In the genomic region with DNA sequence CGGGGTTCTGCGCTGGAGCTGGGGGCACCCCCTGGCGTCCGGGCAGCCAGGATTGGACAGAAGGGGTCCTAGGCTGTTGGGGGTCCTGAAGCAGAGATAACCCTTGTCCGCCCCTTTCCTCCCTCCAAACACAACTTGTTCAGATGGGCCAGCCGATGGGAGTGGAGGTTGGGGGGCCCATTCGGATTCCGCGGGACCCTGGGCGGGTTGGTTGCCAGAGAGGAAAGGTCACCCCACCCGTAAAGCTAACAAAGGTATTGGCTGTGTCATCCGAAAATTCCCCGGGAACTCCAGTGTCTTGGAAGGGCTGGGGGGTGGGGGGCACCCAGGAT, we compare ENCODE assay signal across 8 cellular contexts. TPM values are rescaled to one million over a fixed set of nuclear protein-coding genes. Genes with fewer than 3 reads are reported as not detected.
DNase-seq lines count a peak whose midpoint lies in the region; ATAC-seq, FAIRE-seq and TF ChIP-seq lines count a peak whose summit lies in the region.

No MANE protein-coding gene starts in this region.

- H3K36me3 Mint-ChIP-seq in mesothelial cell of epicardium = no peaks in the 10 kb centered on the region

- H3K27me3 ChIP-seq in right atrium auricular region (no peaks in the 10 kb centered on the region), GM12878 (replicated peaks in 1 of 2; ENCODE audit: control insufficient read depth in 2 of 2, insufficient read depth in 2 of 2, low read length in 1 of 2) (peaks cover 2 to 9% of the 10 kb centered on the region in 2 experiments)

- H2AFZ ChIP-seq in GM12878 (ENCODE audit: control insufficient read depth, low read depth, low read length) = no peak overlapping the region

- POLR2A ChIA-PET in GM12878 (lab: Charles Lee) = no interaction called here

- TF ChIP-seq CTCF in right atrium auricular region (IDR thresholded peaks at IDR 0.05) = no peak
- TF ChIP-seq CTCF in GM12878 (IDR thresholded peaks at IDR 0.05 in 2 of 3, conservative IDR thresholded peaks at IDR 0.05 in 1 of 3; ENCODE audit: control insufficient read depth in 2 of 3, extremely low read depth in 1 of 3, insufficient read depth in 1 of 3, low read depth in 3 of 3, low read length in 3 of 3) = no peak
- TF ChIP-seq CTCF in mesothelial cell of epicardium (IDR thresholded peaks at IDR 0.05; ENCODE audit: unreplicated experiment) = no peak

- H3K27me3 Mint-ChIP-seq in mesothelial cell of epicardium (ENCODE audit: low read depth) = peaks cover 86% of the 10 kb centered on the region

- H3K4me3 Mint-ChIP-seq in mesothelial cell of epicardium = peak overlapping the region; percentile 36

- TF ChIP-seq POLR2A in GM12878 (IDR thresholded peaks at IDR 0.05; ENCODE audit: low read depth, low read length) = no peak

- CTCF ChIA-PET in GM12878 (lab: Yijun Ruan, JAX) = interaction anchor here (1.4 kb wide), 1 partner anchor 117 kb away, joined by 5 read pairs; no protein-coding TSS in a partner anchor

- no peak for TF ChIP-seq EP300 in GM12878 (IDR thresholded peaks at IDR 0.05; ENCODE audit: borderline replicate concordance in 1 of 2, control insufficient read depth in 1 of 2, low read depth in 2 of 2, low read length in 2 of 2)

- no peak for FAIRE-seq in GM12878 (lab: Jason Lieb, UNC)

- H3K9me3 Mint-ChIP-seq in mesothelial cell of epicardium = no peaks in the 10 kb centered on the region

- in situ Hi-C loops in GM12878 (cut with MboI) = no loop called here

- ATAC-seq in GM12878 (no peak), HG02885 (IDR thresholded peaks at IDR 0.05; ENCODE audit: poor library complexity, unreplicated experiment) (no peak)

- SMC1A ChIA-PET in GM12878 (lab: Charles Lee; ENCODE audit: uncharacterized antibody, unreplicated experiment) = no interaction called here

- H3K4me2 ChIP-seq in GM12878 (ENCODE audit: control insufficient read depth, insufficient read depth) = peak overlapping the region; percentile 89

- RAD21 ChIA-PET in GM12878 (lab: Charles Lee; ENCODE audit: unreplicated experiment) = no interaction called here

- no peak for TF ChIP-seq RAD21 in GM12878 (IDR thresholded peaks at IDR 0.05; ENCODE audit: insufficient read depth, low read depth, low read length)

- H3K27ac ChIP-seq in right atrium auricular region (peak overlapping the region; percentile 79 to 89), GM12878 (ENCODE audit: control insufficient read depth, insufficient read depth) (no peak overlapping the region)

- H4K20me1 ChIP-seq in GM12878 (ENCODE audit: control insufficient read depth, insufficient read depth) = no peaks in the 10 kb centered on the region

- H3K79me2 ChIP-seq in GM12878 (ENCODE audit: control insufficient read depth, insufficient read depth, low read length) = no peaks in the 10 kb centered on the region

- no peak overlapping the region for H3K27ac Mint-ChIP-seq in mesothelial cell of epicardium

- H3K4me1 Mint-ChIP-seq in mesothelial cell of epicardium = peaks cover under 1% of the 10 kb centered on the region

- H3K36me3 ChIP-seq in right atrium auricular region (no peaks in the 10 kb centered on the region), GM12878 (ENCODE audit: control insufficient read depth in 2 of 2, insufficient read depth in 2 of 2, low read length in 1 of 2) (no peaks in the 10 kb centered on the region)

- no TSS peak for BruUV-seq in GM12878 (replicated peaks; lab: Mats Ljungman, UMichigan)

- peaks cover 0 to 70% of the 10 kb centered on the region in 2 donors for H3K4me1 ChIP-seq in right atrium auricular region
- peaks cover 6% of the 10 kb centered on the region for H3K4me1 ChIP-seq in GM12878 (ENCODE audit: control insufficient read depth, insufficient read depth, low read length)

- H3K4me3 ChIP-seq in right atrium auricular region (peak overlapping the region; percentile 61 to 72), GM12878 (no peak overlapping the region)

- no peak overlapping the region for H3K9ac ChIP-seq in GM12878 (ENCODE audit: control insufficient read depth, insufficient read depth, low read length)

- 67% methylated on average over 13 of the region's 13 CpGs for WGBS in GM12878 (ENCODE audit: insufficient coverage, insufficient replicate concordance, low lambda C conversion rate, missing lambda C conversion rate)

- DNase-seq in right atrium auricular region (ENCODE audit: low spot score) (no peak), cardiac septum (ENCODE audit: low spot score) (no peak), GM12878 (ENCODE audit: low read depth, low spot score) (no peak), mesothelial cell of epicardium (ENCODE audit: low spot score in 2 of 2, unreplicated experiment in 2 of 2) (no peak), NCI-H1092 (lab: John Stamatoyannopoulos, UW) (no peak), ecto neural progenitor cell (ENCODE audit: low spot score) (no peak)
- DNase-seq in effector CD8-positive, alpha-beta T cell (lab: John Stamatoyannopoulos, UW) = no peak

- H3K9me3 ChIP-seq in right atrium auricular region = no peaks in the 10 kb centered on the region
- no peaks in the 10 kb centered on the region for H3K9me3 ChIP-seq in GM12878 (replicated peaks; ENCODE audit: control insufficient read depth, insufficient read depth, low read length)

- intact Hi-C loops in cardiac septum (cut with DNase I) (loop anchor here (2.0 to 5.0 kb wide), 2 partner anchors 62 to 118 kb away; no protein-coding TSS in a partner anchor), GM12878 (cut with micrococcal nuclease; ENCODE audit: unreplicated experiment) (no loop called here)

TF ChIP-seq in GM12878, 131 proteins besides CTCF, POLR2A, EP300 and RAD21:
- TF ChIP-seq ESRRA (IDR thresholded peaks at IDR 0.05; ENCODE audit: low read length) (no peak), BACH1 (IDR thresholded peaks at IDR 0.05; ENCODE audit: borderline replicate concordance) (no peak), SUPT20H (IDR thresholded peaks at IDR 0.05; ENCODE audit: borderline replicate concordance, control insufficient read depth, low read depth, low read length) (no peak), TCF12 (IDR thresholded peaks at IDR 0.05; ENCODE audit: low read depth, low read length) (no peak), TCF3 (IDR thresholded peaks at IDR 0.05; ENCODE audit: borderline replicate concordance, insufficient read depth, low read depth, low read length) (no peak), HDAC6 (IDR thresholded peaks at IDR 0.05; ENCODE audit: unreplicated experiment) (no peak), ZNF24 (IDR thresholded peaks at IDR 0.05) (no peak), NFIC (IDR thresholded peaks at IDR 0.05; ENCODE audit: low read depth, low read length) (no peak), ASH2L (IDR thresholded peaks at IDR 0.05; ENCODE audit: borderline replicate concordance, low read depth) (no peak), SKIL (IDR thresholded peaks at IDR 0.05; ENCODE audit: low read depth, poor library complexity, severe bottlenecking) (no peak), EED (IDR thresholded peaks at IDR 0.05; ENCODE audit: low read depth) (no peak), RUNX3 (IDR thresholded peaks at IDR 0.05; ENCODE audit: low read length) (no peak)
- TF ChIP-seq, protein P1, sequence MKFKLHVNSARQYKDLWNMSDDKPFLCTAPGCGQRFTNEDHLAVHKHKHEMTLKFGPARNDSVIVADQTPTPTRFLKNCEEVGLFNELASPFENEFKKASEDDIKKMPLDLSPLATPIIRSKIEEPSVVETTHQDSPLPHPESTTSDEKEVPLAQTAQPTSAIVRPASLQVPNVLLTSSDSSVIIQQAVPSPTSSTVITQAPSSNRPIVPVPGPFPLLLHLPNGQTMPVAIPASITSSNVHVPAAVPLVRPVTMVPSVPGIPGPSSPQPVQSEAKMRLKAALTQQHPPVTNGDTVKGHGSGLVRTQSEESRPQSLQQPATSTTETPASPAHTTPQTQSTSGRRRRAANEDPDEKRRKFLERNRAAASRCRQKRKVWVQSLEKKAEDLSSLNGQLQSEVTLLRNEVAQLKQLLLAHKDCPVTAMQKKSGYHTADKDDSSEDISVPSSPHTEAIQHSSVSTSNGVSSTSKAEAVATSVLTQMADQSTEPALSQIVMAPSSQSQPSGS (IDR thresholded peaks at IDR 0.05; ENCODE audit: low read length) = no peak

RNA-seq across cellular contexts. Expression of gene FAM222A, which starts 1.3 kb away (rescaled TPM):
- total RNA-seq in right atrium auricular region = 10 to 100 TPM; 23.6 to 32.4 TPM
- total RNA-seq in cardiac septum = 7.8 TPM
- 0.32 TPM in 1 of 2 replicates, not detected in the other for total RNA-seq in GM12878 (2013; cell fraction: nucleolus; rRNA removed)
- 0.05 and 0.28 TPM in 2 replicates for total RNA-seq in GM12878 (2014; rRNA removed)
- 0.09 TPM in 1 of 2 replicates, not detected in the other for total RNA-seq in GM12878 (2014; rRNA removed; fragmentation: Illumina TruSeq; extraction: Trizol)
- total RNA-seq in GM12878 (2021) = 0.37 and 0.49 TPM in 2 replicates
- polyA plus RNA-seq in GM12878 (2011; ENCODE audit: low read depth) = not detected
- polyA plus RNA-seq in GM12878 (2011; rRNA removed) = 0.06 and 0.14 TPM in 2 replicates
- polyA plus RNA-seq in GM12878 (2011; cell fraction: cytosol; rRNA removed) = 0.16 and 0.17 TPM in 2 replicates
- 0.12 and 0.22 TPM in 2 replicates for polyA plus RNA-seq in GM12878 (2011; cell fraction: nucleus; rRNA removed)
- 0.09 and 0.13 TPM in 2 replicates for polyA plus RNA-seq in GM12878 (2012)
- polyA plus RNA-seq in GM12878 (2014; fragmentation: Illumina TruSeq; extraction: Trizol) = 0.06 TPM in 1 of 2 replicates, not detected in the other
- polyA plus RNA-seq in GM12878 (2014; fragmentation: Nextera tagmentation; extraction: Ambion mirVana) = under 1 TPM in 1 of 2 experiments, not detected in 1; 0.04 TPM
- 0.04 and 0.38 TPM in 2 replicates for polyA plus RNA-seq in GM12878 (2014; rRNA removed)
- not detected for polyA plus RNA-seq in GM12878 (2016; fragmentation: Nextera tagmentation; extraction: Ambion mirVana)
- 0.10 TPM in 1 of 2 replicates, not detected in the other for polyA minus RNA-seq in GM12878 (2011; rRNA and poly(A)+ RNA removed)
- 1.0 TPM in 1 of 2 replicates, not detected in the other for polyA minus RNA-seq in GM12878 (2011; cell fraction: cytosol; rRNA and poly(A)+ RNA removed)
- 0.12 and 0.38 TPM in 2 replicates for polyA minus RNA-seq in GM12878 (2011; cell fraction: nucleus; rRNA and poly(A)+ RNA removed)
- total RNA-seq in mesothelial cell of epicardium = 1.1 to 1.9 TPM (median 1.6 TPM) in 3 replicates
